In the genomic region with DNA sequence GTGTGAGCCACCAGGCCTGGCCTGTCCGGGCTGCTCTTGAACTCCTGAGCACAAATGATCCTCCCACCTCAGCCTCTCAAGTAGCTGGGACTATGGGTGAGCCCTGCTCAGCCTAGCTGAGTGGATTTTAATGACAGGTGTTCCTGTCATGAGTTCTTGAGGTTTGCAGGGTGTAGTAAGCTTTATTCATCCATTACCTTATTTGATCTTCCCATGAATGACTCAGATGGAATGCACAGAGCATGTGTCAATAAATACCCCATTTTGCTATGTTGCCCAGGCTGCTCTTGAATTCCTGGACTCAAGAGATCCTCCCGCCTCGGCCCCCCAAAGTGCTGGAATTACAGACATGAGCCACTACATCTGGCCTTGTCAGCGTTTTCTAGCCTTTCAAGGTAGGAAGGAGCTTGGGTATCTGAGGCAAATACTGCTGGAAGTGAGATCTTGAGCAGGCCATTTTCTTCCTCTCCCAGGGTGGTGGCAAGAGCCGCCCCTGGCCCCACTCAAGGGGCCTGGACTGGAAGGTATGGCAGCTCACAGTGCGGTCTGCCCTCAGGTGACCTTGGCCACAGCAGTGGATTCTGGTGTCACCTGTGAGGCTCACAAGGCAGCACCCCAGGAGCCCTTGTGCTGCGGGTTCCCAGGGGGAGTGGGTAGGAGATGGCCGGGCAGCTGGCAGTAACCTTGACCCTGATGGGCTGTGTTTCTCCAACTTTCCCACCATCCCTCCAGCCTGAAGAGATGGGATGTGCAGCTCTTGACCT, we compare ENCODE assay signal across 10 cellular contexts. TPM values are rescaled to one million over a fixed set of nuclear protein-coding genes. Genes with fewer than 3 reads are reported as not detected.
DNase-seq lines count a peak whose midpoint lies in the region; ATAC-seq, FAIRE-seq and TF ChIP-seq lines count a peak whose summit lies in the region.
"Had no signal": no experiment of that assay in that cellular context is flagged by ENCODE, and none has a peak within 500 bp of the region (broad histone marks: within the 10 kb centered on the region; RNA-seq: fewer than 3 reads in every experiment).

No MANE protein-coding gene starts in this region.

- no peak for TF ChIP-seq RAD21 in HepG2 (CRISPR knock-in tag; IDR thresholded peaks at IDR 0.05)

- H4K20me1 ChIP-seq in HepG2 (ENCODE audit: insufficient read depth, low read length): no peaks in the 10 kb centered on the region

- intact Hi-C loops in HepG2 (cut with micrococcal nuclease; ENCODE audit: unreplicated experiment): no loop called here
- intact Hi-C loops in right lobe of liver (cut with DNase I): no loop called here
- intact Hi-C loops in upper lobe of right lung (cut with DNase I): no loop called here

- TF ChIP-seq EP300 in HepG2 (IDR thresholded peaks at IDR 0.05; ENCODE audit: low read depth in 2 of 2, low read length in 2 of 2) (no peak), HepG2 (CRISPR knock-in tag; IDR thresholded peaks at IDR 0.05; ENCODE audit: borderline replicate concordance) (no peak)

- FAIRE-seq in HepG2 (lab: Jason Lieb, UNC): no peak

- CTCF ChIA-PET in HepG2 (lab: Yijun Ruan, JAX; ENCODE audit: low intra/inter-chr PET ratio, low total read pairs) (no interaction called here), RWPE1 (lab: Yijun Ruan, JAX) (interaction anchor here (0.6 to 1.5 kb wide), 3 partner anchors 45 to 292 kb away, joined by 3 to 8 read pairs (median 3); no protein-coding TSS in a partner anchor)

- H2AFZ ChIP-seq in HepG2 (ENCODE audit: low read length): no peak overlapping the region

- H3K27me3 ChIP-seq in HepG2 (ENCODE audit: control insufficient read depth in 1 of 2, insufficient read depth in 2 of 2, low read length in 2 of 2) (peaks cover 0 to 12% of the 10 kb centered on the region in 2 experiments; a peak in 2 of 5 replicates), right lobe of liver (no peaks in the 10 kb centered on the region), upper lobe of right lung (no peaks in the 10 kb centered on the region)

- TF ChIP-seq POLR2A in HepG2 (IDR thresholded peaks at IDR 0.05; ENCODE audit: insufficient read depth in 1 of 2, low read depth in 2 of 2, low read length in 2 of 2) (no peak), right lobe of liver (IDR thresholded peaks at IDR 0.05) (no peak)

- H3K79me2 ChIP-seq in HepG2 (ENCODE audit: insufficient read depth, low read length): no peaks in the 10 kb centered on the region

- H3K27ac ChIP-seq in HepG2 (ENCODE audit: extremely low read length, insufficient read depth, low read length): no peak overlapping the region
- H3K27ac ChIP-seq in right lobe of liver: no peak overlapping the region
- peak overlapping the region; percentile 44 for H3K27ac ChIP-seq in RWPE1
- H3K27ac ChIP-seq in epithelial cell of prostate: peak overlapping the region; percentile 69
- no peak overlapping the region for H3K27ac ChIP-seq in upper lobe of right lung

- ATAC-seq in HepG2: peak; percentile 70
- ATAC-seq in right lobe of liver: no peak
- peak; percentile 91 for ATAC-seq in upper lobe of right lung
- no peak for ATAC-seq in HG02840 (IDR thresholded peaks at IDR 0.05; ENCODE audit: low FRiP score, unreplicated experiment)
- no peak for ATAC-seq in GM21515 (IDR thresholded peaks at IDR 0.05; ENCODE audit: unreplicated experiment)

- H3K9me3 ChIP-seq in HepG2 (ENCODE audit: low read length) (no peaks in the 10 kb centered on the region), right lobe of liver (no peaks in the 10 kb centered on the region), upper lobe of right lung (no peaks in the 10 kb centered on the region)

- TF ChIP-seq CTCF in HepG2 (CRISPR knock-in tag; IDR thresholded peaks at IDR 0.05): no peak
- TF ChIP-seq CTCF in right lobe of liver (IDR thresholded peaks at IDR 0.05): no peak
- TF ChIP-seq CTCF in RWPE1 (conservative IDR thresholded peaks at IDR 0.05; ENCODE audit: low read depth): no peak
- TF ChIP-seq CTCF in upper lobe of right lung (IDR thresholded peaks at IDR 0.05): no peak

- no peak overlapping the region for H3K9ac ChIP-seq in HepG2 (ENCODE audit: insufficient read depth, low read depth, low read length)

- H3K4me1 ChIP-seq in HepG2 (ENCODE audit: insufficient read depth, low read length) (peaks cover 22% of the 10 kb centered on the region), right lobe of liver (no peaks in the 10 kb centered on the region), upper lobe of right lung (no peaks in the 10 kb centered on the region)

- H3K4me2 ChIP-seq in HepG2 (ENCODE audit: low read depth, low read length): peak overlapping the region; percentile 48

- H3K36me3 ChIP-seq in HepG2 (replicated peaks in 1 of 2; ENCODE audit: control insufficient read depth in 1 of 2, insufficient read depth in 2 of 2, low read length in 2 of 2) (no peaks in the 10 kb centered on the region), right lobe of liver (no peaks in the 10 kb centered on the region), upper lobe of right lung (peaks cover 5% of the 10 kb centered on the region)

- DNase-seq in HepG2 (ENCODE audit: low spot score): peak; percentile 74
- DNase-seq in right lobe of liver: no peak
- peak; percentile 93 for DNase-seq in RWPE1 (ENCODE audit: low spot score)
- DNase-seq in epithelial cell of prostate (ENCODE audit: low read depth, low spot score): peak; percentile 81
- no peak for DNase-seq in upper lobe of right lung
- DNase-seq in NCI-H1930 (lab: John Stamatoyannopoulos, UW): no peak
- DNase-seq: DMS 273 treated with DMSO at 0.1 percent for 48 hours, NCI-H69 had no signal

- BruUV-seq in HepG2 (replicated peaks; lab: Mats Ljungman, UMichigan): no TSS peak

- peak overlapping the region in 1 of 3 experiments; percentile 22; a peak in 1 of 6 replicates for H3K4me3 ChIP-seq in HepG2 (replicated peaks in 1 of 3; ENCODE audit: insufficient read depth in 1 of 3, low read depth in 2 of 3, low read length in 3 of 3)
- H3K4me3 ChIP-seq in right lobe of liver: no peak overlapping the region
- no peak overlapping the region for H3K4me3 ChIP-seq in upper lobe of right lung

- WGBS in HepG2 (ENCODE audit: low lambda C conversion rate): 3% methylated on average over 5 of the region's 8 CpGs
- 68% methylated on average over 2 of the region's 8 CpGs for WGBS in right lobe of liver (ENCODE audit: insufficient coverage, low coverage, low lambda C conversion rate, missing lambda C conversion rate)

- in situ Hi-C loops in HepG2 (cut with HindIII; ENCODE audit: extremely low pct_ligation_motif_present, low pct_unique_long_range_greater_than_20kb): no loop called here

- POLR2A ChIA-PET in HepG2 (lab: Yijun Ruan, JAX): interaction anchor here (1.3 kb wide), 1 partner anchor 15 kb away, joined by 4 read pairs; no protein-coding TSS in a partner anchor
- POLR2A ChIA-PET in RWPE1 (lab: Yijun Ruan, JAX; ENCODE audit: low non-redundant PET): interaction anchor here (0.6 to 0.8 kb wide), 2 partner anchors 31 to 43 kb away, joined by 3 to 5 read pairs; no protein-coding TSS in a partner anchor

TF ChIP-seq in HepG2, 621 proteins besides CTCF, POLR2A, EP300 and RAD21 (continues in another document):
- TF ChIP-seq FOSL2 (CRISPR knock-in tag; IDR thresholded peaks at IDR 0.05): peak; percentile 45
- TF ChIP-seq RARG (CRISPR knock-in tag; IDR thresholded peaks at IDR 0.05; ENCODE audit: low read depth): no peak
- no peak for TF ChIP-seq ZNF781 (CRISPR knock-in tag; IDR thresholded peaks at IDR 0.05; ENCODE audit: borderline replicate concordance, not compliant biosample characterization)
- TF ChIP-seq, protein P1, sequence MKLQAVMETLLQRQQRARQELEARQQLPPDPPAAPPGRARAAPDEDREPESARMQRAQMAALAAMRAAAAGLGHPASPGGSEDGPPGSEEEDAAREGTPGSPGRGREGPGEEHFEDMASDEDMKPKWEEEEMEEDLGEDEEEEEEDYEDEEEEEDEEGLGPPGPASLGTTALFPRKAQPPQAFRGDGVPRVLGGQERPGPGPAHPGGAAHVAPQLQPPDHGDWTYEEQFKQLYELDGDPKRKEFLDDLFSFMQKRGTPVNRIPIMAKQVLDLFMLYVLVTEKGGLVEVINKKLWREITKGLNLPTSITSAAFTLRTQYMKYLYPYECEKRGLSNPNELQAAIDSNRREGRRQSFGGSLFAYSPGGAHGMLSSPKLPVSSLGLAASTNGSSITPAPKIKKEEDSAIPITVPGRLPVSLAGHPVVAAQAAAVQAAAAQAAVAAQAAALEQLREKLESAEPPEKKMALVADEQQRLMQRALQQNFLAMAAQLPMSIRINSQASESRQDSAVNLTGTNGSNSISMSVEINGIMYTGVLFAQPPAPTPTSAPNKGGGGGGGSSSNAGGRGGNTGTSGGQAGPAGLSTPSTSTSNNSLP (IDR thresholded peaks at IDR 0.05; ENCODE audit: low read depth, low read length): 0 out of 2 replicates have a peak, but pooled peaks have one; percentile 35
- peak; percentile 46 for TF ChIP-seq TEAD3 (CRISPR knock-in tag; optimal IDR thresholded peaks at IDR 0.05; ENCODE audit: borderline replicate concordance)

RNA-seq across cellular contexts. Expression of gene PIK3CD, which starts 20.0 kb away (rescaled TPM):
- total RNA-seq in HepG2 (2016; rRNA removed; fragmentation: Illumina TruSeq; extraction: Trizol) (6.6 and 7.1 TPM in 2 replicates), right lobe of liver (1 to 10 TPM; 1.4 to 5.8 (median 2.6) TPM), upper lobe of right lung (18.2 TPM)
- 1.2 and 1.5 TPM in 2 replicates for total RNA-seq in HepG2 (2016; cell fraction: cytosol; rRNA removed; fragmentation: Illumina TruSeq; extraction: Trizol; ENCODE audit: low read depth)
- total RNA-seq in HepG2 (2016; cell fraction: insoluble cytoplasmic fraction; rRNA removed; fragmentation: Illumina TruSeq; extraction: Trizol): 5.2 and 7.8 TPM in 2 replicates
- 3.5 and 3.7 TPM in 2 replicates for total RNA-seq in HepG2 (2016; cell fraction: membrane; rRNA removed; fragmentation: Illumina TruSeq; extraction: Trizol)
- 6.8 and 7.8 TPM in 2 replicates for total RNA-seq in HepG2 (2016; cell fraction: nucleus; rRNA removed; fragmentation: Illumina TruSeq; extraction: Trizol)
- 10.0 and 12.5 TPM in 2 replicates for polyA plus RNA-seq in HepG2 (2011; rRNA removed)
- 6.6 and 8.0 TPM in 2 replicates for polyA plus RNA-seq in HepG2 (2011; cell fraction: cytosol; rRNA removed)
- polyA plus RNA-seq in HepG2 (2011; cell fraction: nucleus; rRNA removed): 43.0 and 43.6 TPM in 2 replicates
- 9.7 and 11.2 TPM in 2 replicates for polyA plus RNA-seq in HepG2 (2012)
- polyA plus RNA-seq in HepG2 (2016; cell fraction: cytosol; fragmentation: Illumina TruSeq; extraction: Trizol; ENCODE audit: low read depth): 0.95 and 1.2 TPM in 2 replicates
- 5.2 and 6.0 TPM in 2 replicates for polyA plus RNA-seq in HepG2 (2016; cell fraction: insoluble cytoplasmic fraction; fragmentation: Illumina TruSeq; extraction: Trizol; ENCODE audit: low read depth)
- 2.1 and 2.5 TPM in 2 replicates for polyA plus RNA-seq in HepG2 (2016; cell fraction: membrane; fragmentation: Illumina TruSeq; extraction: Trizol; ENCODE audit: low read depth)
- 18.6 and 20.4 TPM in 2 replicates for polyA plus RNA-seq in HepG2 (2016; cell fraction: nucleus; fragmentation: Illumina TruSeq; extraction: Trizol; ENCODE audit: insufficient read depth, low read depth)
- 1.2 and 22.6 TPM in 2 replicates for polyA minus RNA-seq in HepG2 (2011; rRNA and poly(A)+ RNA removed; ENCODE audit: low replicate concordance)
- 8.6 and 9.7 TPM in 2 replicates for polyA minus RNA-seq in HepG2 (2011; cell fraction: cytosol; rRNA and poly(A)+ RNA removed)
- polyA minus RNA-seq in HepG2 (2011; cell fraction: nucleus; rRNA and poly(A)+ RNA removed): 11.7 and 12.7 TPM in 2 replicates

Comparison
In these comparisons a context has a peak if more than half of its experiments do, and no peak if none do; other contexts are left out.
1. ATAC-seq: peak in HepG2 (single experiment) and upper lobe of right lung (single experiment); none in right lobe of liver (0 of 4), HG02840 (single experiment) and GM21515 (single experiment).
2. DNase-seq: peak in HepG2 (single experiment), RWPE1 (single experiment) and epithelial cell of prostate (single experiment); none in right lobe of liver (0 of 3), upper lobe of right lung (single experiment) and NCI-H1930 (0 of 2).
3. H3K27ac ChIP-seq: peak in RWPE1 (single experiment) and epithelial cell of prostate (single experiment); none in HepG2 (single experiment), right lobe of liver (0 of 3) and upper lobe of right lung (single experiment).